In genomic region chr2:9667826-9668225, GRCh38 we compare ENCODE assay signal across 26 cellular contexts.
"Had no signal": no experiment of that assay in that cellular context is flagged by ENCODE, and none has a peak within 500 bp of the region (broad histone marks: within the 10 kb centered on the region; RNA-seq: fewer than 3 reads in every experiment).

No MANE protein-coding gene starts in this region.

- H3K27ac ChIP-seq: brain microvascular endothelial cell, ovary, tibial nerve had no signal

- DNase-seq: activated CD4-positive, alpha-beta memory T cell treated with anti-CD3 and anti-CD28 coated beads, Interleukin-2, amount 10 ng/mL, durations not matched to agents 7 days and 5 days; activated CD4-positive, alpha-beta T cell treated with anti-CD3 and anti-CD28 coated beads for 1 hour; activated CD4-positive, alpha-beta T cell treated with anti-CD3 and anti-CD28 coated beads, Interleukin-2, amount 10 ng/mL, durations not matched to agents 7 days and 5 days; activated CD8-positive, alpha-beta memory T cell treated with anti-CD3 and anti-CD28 coated beads, Interleukin-2, amount 50 U/mL, for 48 hours; activated gamma-delta T cell; activated naive CD4-positive, alpha-beta T cell treated with anti-CD3 and anti-CD28 coated beads, Interleukin-2, amount 10 ng/mL, durations not matched to agents 7 days and 5 days; activated T-cell treated with anti-CD3 and anti-CD28 coated beads, Interleukin-2, amount 50 U/mL, for 24 hours; amniotic stem cell; brain microvascular endothelial cell; central memory CD4-positive, alpha-beta T cell; head of caudate nucleus; kidney glomerular epithelial cell; left lung; mucosa of descending colon; ovary; retina; stimulated activated CD4-positive, alpha-beta T cell treated with anti-CD3 and anti-CD28 coated beads, Interleukin-2, amount 100 ng/mL, for 48 hours; stimulated activated naive CD4-positive, alpha-beta T cell treated with Interleukin-2 at 50 U/mL for 16 hours; T-helper 17 cell; T1000 had no signal

- H3K27me3 Mint-ChIP-seq: activated CD4-positive, alpha-beta T cell treated with anti-CD3 and anti-CD28 coated beads, Interleukin-2, amount 10 ng/mL, durations not matched to agents 7 days and 5 days; activated T-cell treated with anti-CD3 and anti-CD28 coated beads, Interleukin-2, amount 50 U/mL, for 24 hours; T-helper 17 cell had no signal

- FAIRE-seq: astrocyte, endothelial cell of umbilical vein had no signal

- H3K27ac Mint-ChIP-seq: activated CD4-positive, alpha-beta memory T cell treated with anti-CD3 and anti-CD28 coated beads, Interleukin-2, amount 10 ng/mL, durations not matched to agents 7 days and 5 days; activated CD4-positive, alpha-beta T cell treated with anti-CD3 and anti-CD28 coated beads, Interleukin-2, amount 10 ng/mL, durations not matched to agents 7 days and 5 days; activated naive CD4-positive, alpha-beta T cell treated with anti-CD3 and anti-CD28 coated beads, Interleukin-2, amount 10 ng/mL, durations not matched to agents 7 days and 5 days; activated T-cell treated with anti-CD3 and anti-CD28 coated beads, Interleukin-2, amount 50 U/mL, for 24 hours; nephron; progenitor cell of endocrine pancreas; T-helper 17 cell; WTC11 had no signal

- H3K4me3 Mint-ChIP-seq: activated CD4-positive, alpha-beta memory T cell treated with anti-CD3 and anti-CD28 coated beads, Interleukin-2, amount 10 ng/mL, durations not matched to agents 7 days and 5 days; activated CD4-positive, alpha-beta T cell treated with anti-CD3 and anti-CD28 coated beads, Interleukin-2, amount 10 ng/mL, durations not matched to agents 7 days and 5 days; activated naive CD4-positive, alpha-beta T cell treated with anti-CD3 and anti-CD28 coated beads, Interleukin-2, amount 10 ng/mL, durations not matched to agents 7 days and 5 days; activated T-cell treated with anti-CD3 and anti-CD28 coated beads, Interleukin-2, amount 50 U/mL, for 24 hours; T-helper 17 cell; WTC11 had no signal

- H3K27me3 ChIP-seq: brain microvascular endothelial cell, left lung, ovary, tibial nerve had no signal

- H3K9me3 Mint-ChIP-seq: activated CD4-positive, alpha-beta memory T cell treated with anti-CD3 and anti-CD28 coated beads, Interleukin-2, amount 10 ng/mL, durations not matched to agents 7 days and 5 days; activated CD4-positive, alpha-beta T cell treated with anti-CD3 and anti-CD28 coated beads, Interleukin-2, amount 10 ng/mL, durations not matched to agents 7 days and 5 days; activated naive CD4-positive, alpha-beta T cell treated with anti-CD3 and anti-CD28 coated beads, Interleukin-2, amount 10 ng/mL, durations not matched to agents 7 days and 5 days; activated T-cell treated with anti-CD3 and anti-CD28 coated beads, Interleukin-2, amount 50 U/mL, for 24 hours; nephron; WTC11 had no signal

- H3K4me3 ChIP-seq: left lung, mucosa of descending colon, ovary, tibial nerve had no signal

- H3K36me3 Mint-ChIP-seq: activated naive CD4-positive, alpha-beta T cell treated with anti-CD3 and anti-CD28 coated beads, Interleukin-2, amount 10 ng/mL, durations not matched to agents 7 days and 5 days; WTC11 had no signal

- H3K4me1 Mint-ChIP-seq: activated naive CD4-positive, alpha-beta T cell treated with anti-CD3 and anti-CD28 coated beads, Interleukin-2, amount 10 ng/mL, durations not matched to agents 7 days and 5 days; WTC11 had no signal

- ATAC-seq: mucosa of descending colon, T-helper 17 cell, WTC11 had no signal

- H3K4me1 ChIP-seq: left lung had no signal

- H3K9me3 ChIP-seq: left lung, mucosa of descending colon, ovary, tibial nerve had no signal

- H3K36me3 ChIP-seq: brain microvascular endothelial cell, left lung, ovary, tibial nerve had no signal
